22 cellular contexts compared by ENCODE assay signal in the genomic region with DNA sequence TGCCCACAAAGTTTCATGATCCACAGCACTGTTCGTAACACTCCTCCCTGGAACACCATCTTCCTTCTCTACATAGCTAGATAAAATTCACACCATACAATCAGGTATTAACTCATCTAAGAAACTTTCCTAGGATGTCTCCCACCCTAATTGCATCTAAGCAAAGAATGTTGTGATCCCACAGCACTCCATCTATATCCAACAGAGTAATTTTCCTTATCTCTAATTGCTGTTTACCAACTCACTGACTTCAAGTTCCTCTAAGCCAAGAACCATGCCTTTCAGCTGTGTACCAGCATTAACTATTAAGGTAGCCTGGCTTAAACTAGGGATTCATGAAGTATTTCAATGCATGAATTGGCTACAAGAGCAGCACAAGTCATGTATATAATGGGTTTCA.
"Had no signal": no experiment of that assay in that cellular context is flagged by ENCODE, and none has a peak within 500 bp of the region (broad histone marks: within the 10 kb centered on the region; RNA-seq: fewer than 3 reads in every experiment).

No MANE protein-coding gene starts in this region.

- H3K27me3 ChIP-seq: MG63, SJSA1 had no signal

- H3K9me3 ChIP-seq: MG63, SJSA1 had no signal

- H3K36me3 ChIP-seq: SJSA1 had no signal

- H3K4me1 ChIP-seq: SJSA1 had no signal

- H3K27ac ChIP-seq: HL-60, SJSA1, SK-N-MC had no signal

- H3K4me3 ChIP-seq: MG63, SJSA1, SK-N-MC had no signal

- DNase-seq: Karpas-422, KG1, MG63, NCI-H1092, NCI-H1105 treated with DMSO at 0.1 percent for 48 hours, NCI-H1417 treated with DMSO at 0.1 percent for 48 hours, NCI-H187, NCI-H2029, NCI-H2081 treated with DMSO at 0.1 percent for 48 hours, NCI-H2171, NCI-H226, NCI-H446, NCI-H510A, NCI-H524 treated with DMSO at 0.1 percent for 48 hours, NCI-H69, NCI-H774, Right ventricle myocardium superior, RPMI8226, SIG-M5 had no signal
